In the genomic region with DNA sequence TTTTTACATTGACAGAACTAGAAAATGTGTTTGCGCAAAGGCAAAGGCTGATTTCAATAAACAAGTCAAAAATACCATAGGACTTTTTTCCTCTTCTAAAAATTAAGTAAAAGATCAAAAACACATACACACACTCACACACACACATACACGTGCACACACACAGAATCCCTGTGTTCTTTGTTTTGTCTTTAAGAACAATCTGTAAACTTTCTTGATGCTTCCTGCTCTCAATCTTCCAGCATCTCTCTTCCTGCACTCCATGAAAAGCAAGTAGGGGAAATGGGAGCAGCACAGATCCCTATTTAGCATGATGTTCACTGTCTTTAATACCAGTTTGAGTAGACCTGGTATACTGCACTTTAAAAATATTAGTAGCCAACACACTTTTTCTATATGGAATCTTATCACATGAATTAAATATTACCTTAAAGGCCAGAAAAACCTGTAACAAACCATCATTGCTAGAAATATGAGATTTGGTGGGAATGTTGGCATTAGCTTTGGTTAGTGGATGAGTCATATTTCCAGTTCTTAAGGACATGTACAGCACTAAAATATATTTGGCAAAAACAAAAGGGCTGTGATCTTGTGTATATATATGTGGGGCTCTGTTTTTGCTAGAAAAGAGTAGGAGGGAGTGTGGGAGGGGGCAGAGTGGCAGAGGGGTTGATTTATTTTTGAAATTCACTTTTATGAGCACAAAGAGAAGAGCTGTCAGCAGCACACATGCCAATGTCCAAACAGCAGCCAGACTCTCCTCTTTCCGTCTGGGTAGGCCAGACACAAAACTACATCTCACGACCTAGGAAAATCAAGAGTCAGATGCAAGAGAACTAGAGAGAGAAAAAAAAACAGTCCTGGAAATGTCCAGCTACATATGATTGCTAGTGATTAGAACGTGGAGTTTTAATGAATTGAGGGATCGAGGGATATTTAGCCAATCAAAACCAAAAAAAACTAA, we compare ENCODE assay signal across 10 cellular contexts. TPM values are rescaled to one million over a fixed set of nuclear protein-coding genes. Genes with fewer than 3 reads are reported as not detected.
DNase-seq lines count a peak whose midpoint lies in the region; ATAC-seq and TF ChIP-seq lines count a peak whose summit lies in the region.
"Had no signal": no experiment of that assay in that cellular context is flagged by ENCODE, and none has a peak within 500 bp of the region (broad histone marks: within the 10 kb centered on the region; RNA-seq: fewer than 3 reads in every experiment).

No MANE protein-coding gene starts in this region.

- H3K4me1 ChIP-seq in heart right ventricle (peaks cover 0 to 75% (median 54%) of the 10 kb centered on the region in 9 donors), mesenchymal stem cell (ENCODE audit: control insufficient read depth, insufficient read depth, low read depth, low read length) (peaks cover 5% of the 10 kb centered on the region)

- H3K27ac Mint-ChIP-seq in activated CD8-positive, alpha-beta T cell treated with anti-CD3 and anti-CD28 coated beads, Interleukin-2, amount 10 ng/mL, durations not matched to agents 7 days and 5 days: no peak overlapping the region
- H3K27ac Mint-ChIP-seq: activated B cell treated with CpG ODN at 0.5 μM for 24 hours had no signal

- no peak overlapping the region for H2BK120ac ChIP-seq in mesenchymal stem cell (ENCODE audit: low read depth, low read length)

- H3K27me3 Mint-ChIP-seq in activated CD8-positive, alpha-beta T cell treated with anti-CD3 and anti-CD28 coated beads, Interleukin-2, amount 10 ng/mL, durations not matched to agents 7 days and 5 days (ENCODE audit: low read depth): peaks cover 29% of the 10 kb centered on the region

- no peak overlapping the region for H4K91ac ChIP-seq in mesenchymal stem cell (ENCODE audit: low read length)

- H3K4me3 Mint-ChIP-seq in activated CD8-positive, alpha-beta T cell treated with anti-CD3 and anti-CD28 coated beads, Interleukin-2, amount 10 ng/mL, durations not matched to agents 7 days and 5 days: no peak overlapping the region
- H3K4me3 Mint-ChIP-seq: activated B cell treated with CpG ODN at 0.5 μM for 24 hours had no signal

- no peak overlapping the region for H3K4ac ChIP-seq in mesenchymal stem cell (ENCODE audit: low read depth in 1 of 2, low read length in 2 of 2)

- H4K8ac ChIP-seq in mesenchymal stem cell (ENCODE audit: low read length): no peak overlapping the region

- H3K9me3 ChIP-seq in heart right ventricle: no peaks in the 10 kb centered on the region
- H3K9me3 ChIP-seq in mesenchymal stem cell (ENCODE audit: control insufficient read depth, low read length): no peaks in the 10 kb centered on the region

- H2AFZ ChIP-seq in mesenchymal stem cell (ENCODE audit: low read depth, low read length): no peak overlapping the region

- no peak for TF ChIP-seq CTCF in heart right ventricle (IDR thresholded peaks at IDR 0.05)
- TF ChIP-seq CTCF in choroid plexus epithelial cell (conservative IDR thresholded peaks at IDR 0.05; ENCODE audit: low read depth, low read length): no peak

- H3K23ac ChIP-seq in mesenchymal stem cell (ENCODE audit: low read length in 2 of 2): no peak overlapping the region

- H3K9me3 Mint-ChIP-seq in activated CD8-positive, alpha-beta T cell treated with anti-CD3 and anti-CD28 coated beads, Interleukin-2, amount 10 ng/mL, durations not matched to agents 7 days and 5 days (ENCODE audit: insufficient read depth): no peaks in the 10 kb centered on the region
- H3K9me3 Mint-ChIP-seq: activated B cell treated with CpG ODN at 0.5 μM for 24 hours had no signal

- peak overlapping the region in 1 of 2 experiments; percentile 42 for H2BK12ac ChIP-seq in mesenchymal stem cell (ENCODE audit: low read length in 2 of 2)

- 55 to 64% methylated on average over 6 of the region's 6 CpGs for WGBS in heart right ventricle, 2 donors
- 53% methylated on average over 2 of the region's 6 CpGs for WGBS in mesenchymal stem cell

- peaks cover 2% of the 10 kb centered on the region for H3K79me1 ChIP-seq in mesenchymal stem cell (replicated peaks; ENCODE audit: low read length, poor library complexity, severe bottlenecking)

- H3K27me3 ChIP-seq in heart right ventricle (peaks cover 0 to 32% (median 0%) of the 10 kb centered on the region in 7 donors), mesenchymal stem cell (ENCODE audit: control insufficient read depth in 1 of 2, insufficient read depth in 1 of 2, low read length in 2 of 2) (no peaks in the 10 kb centered on the region)

- H3K36me3 Mint-ChIP-seq in activated CD8-positive, alpha-beta T cell treated with anti-CD3 and anti-CD28 coated beads, Interleukin-2, amount 10 ng/mL, durations not matched to agents 7 days and 5 days (ENCODE audit: low read depth): no peaks in the 10 kb centered on the region

- H3K4me2 ChIP-seq in mesenchymal stem cell (ENCODE audit: low read length, poor library complexity, severe bottlenecking): no peak overlapping the region

- ATAC-seq in heart right ventricle: no peak
- no peak for ATAC-seq in Right ventricle myocardium inferior
- no peak for ATAC-seq in activated CD8-positive, alpha-beta T cell treated with anti-CD3 and anti-CD28 coated beads, Interleukin-2, amount 10 ng/mL, durations not matched to agents 7 days and 5 days
- ATAC-seq in GM21786 (IDR thresholded peaks at IDR 0.05; ENCODE audit: unreplicated experiment): no peak

- peak overlapping the region in 6 of 10 donors; percentile 5 to 49 (median 26) for H3K27ac ChIP-seq in heart right ventricle
- peak overlapping the region; percentile 68 for H3K27ac ChIP-seq in mesenchymal stem cell (ENCODE audit: low read length, poor library complexity, severe bottlenecking)

- peaks cover 21% of the 10 kb centered on the region for H3K4me1 Mint-ChIP-seq in activated CD8-positive, alpha-beta T cell treated with anti-CD3 and anti-CD28 coated beads, Interleukin-2, amount 10 ng/mL, durations not matched to agents 7 days and 5 days (ENCODE audit: low read depth)

- CTCF ChIA-PET in activated CD8-positive, alpha-beta T cell treated with anti-CD3 and anti-CD28 coated beads, Interleukin-2, amount 10 ng/mL, durations not matched to agents 7 days and 5 days (lab: Charles Lee): interaction anchor here (0.7 to 1.9 kb wide), 8 partner anchors 8 to 779 kb away, joined by 3 to 6 read pairs (median 4); no protein-coding TSS in a partner anchor

- POLR2A ChIA-PET in activated CD8-positive, alpha-beta T cell treated with anti-CD3 and anti-CD28 coated beads, Interleukin-2, amount 10 ng/mL, durations not matched to agents 7 days and 5 days (lab: Charles Lee): no interaction called here

- H2AK5ac ChIP-seq in mesenchymal stem cell (ENCODE audit: low read length, severe bottlenecking): peak overlapping the region; percentile 90

- H3K4me3 ChIP-seq in heart right ventricle (peak overlapping the region in 2 of 10 donors; percentile 9 to 12), choroid plexus epithelial cell (ENCODE audit: low read depth, low read length) (no peak overlapping the region), mesenchymal stem cell (ENCODE audit: insufficient read depth in 1 of 2, low read depth in 1 of 2, low read length in 2 of 2) (no peak overlapping the region)

- DNase-seq in heart right ventricle (no peak), Right ventricle myocardium inferior (ENCODE audit: missing footprints) (no peak), choroid plexus epithelial cell (ENCODE audit: low read depth) (peak; percentile 67), mesenchymal stem cell (peak; percentile 59), NCI-H2196 (lab: John Stamatoyannopoulos, UW; ENCODE audit: unreplicated experiment) (no peak), NCI-H2081 (lab: John Stamatoyannopoulos, UW) (no peak)
- DNase-seq in activated CD8-positive, alpha-beta T cell treated with anti-CD3 and anti-CD28 coated beads, Interleukin-2, amount 10 ng/mL, durations not matched to agents 7 days and 5 days: no peak
- DNase-seq: activated B cell treated with CpG ODN at 0.5 μM for 24 hours, NCI-H2029 had no signal

- H2BK15ac ChIP-seq in mesenchymal stem cell (ENCODE audit: low read depth, poor library complexity, severe bottlenecking): no peak overlapping the region

- H3K36me3 ChIP-seq in heart right ventricle (no peaks in the 10 kb centered on the region), mesenchymal stem cell (ENCODE audit: control insufficient read depth in 1 of 2, insufficient read depth in 2 of 2, low read depth in 1 of 2, low read length in 2 of 2) (no peaks in the 10 kb centered on the region)

- no peak overlapping the region for H3K14ac ChIP-seq in mesenchymal stem cell (ENCODE audit: low read length in 2 of 2)

- no peak overlapping the region for H3K18ac ChIP-seq in mesenchymal stem cell (ENCODE audit: low read depth in 1 of 2, low read length in 2 of 2)

- no peak overlapping the region for H3K9ac ChIP-seq in mesenchymal stem cell (ENCODE audit: low read length)

- H2BK5ac ChIP-seq in mesenchymal stem cell (ENCODE audit: low read depth, low read length, poor library complexity, severe bottlenecking): no peak overlapping the region

- intact Hi-C loops in heart right ventricle (cut with DNase I) (loop anchor here in 5 of 10 donors (5.0 to 10.0 kb wide), 5 partner anchors 99 to 451 kb away; no protein-coding TSS in a partner anchor), Right ventricle myocardium inferior (cut with DNase I) (loop anchor here (5.0 kb wide), 2 partner anchors 94 to 404 kb away; no protein-coding TSS in a partner anchor)

RNA-seq across cellular contexts. Expression of a gene that starts 4.6 kb away (rescaled TPM):
- 10 to 100 TPM; 27.1 to 47.7 (median 36.5) TPM for total RNA-seq in heart right ventricle
- 1 to 10 TPM; 7.5 to 9.1 TPM for polyA plus RNA-seq in heart right ventricle
- total RNA-seq in Right ventricle myocardium inferior: 30.1 TPM
- polyA plus RNA-seq in mesenchymal stem cell (2013, experiment 1 of 2): 48.5 TPM
- polyA plus RNA-seq in mesenchymal stem cell (2013, experiment 2 of 2): 49.0 TPM
- 1 to 10 TPM; 3.1 to 3.6 TPM for total RNA-seq in activated CD8-positive, alpha-beta T cell treated with anti-CD3 and anti-CD28 coated beads, Interleukin-2, amount 10 ng/mL, durations not matched to agents 7 days and 5 days

Comparison
In these comparisons a context has a peak if more than half of its experiments do, and no peak if none do; other contexts are left out.
1. DNase-seq: peak in choroid plexus epithelial cell (single experiment) and mesenchymal stem cell (single experiment); none in heart right ventricle (0 of 2), Right ventricle myocardium inferior (single experiment), activated CD8-positive, alpha-beta T cell treated with anti-CD3 and anti-CD28 coated beads, Interleukin-2, amount 10 ng/mL, durations not matched to agents 7 days and 5 days (single experiment), NCI-H2196 (single experiment) and NCI-H2081 (0 of 2).